ENCODE assay signal across 23 cellular contexts in genomic region chr20:6841128-6841527, GRCh38.
DNase-seq lines count a peak whose midpoint lies in the region; ATAC-seq, FAIRE-seq and TF ChIP-seq lines count a peak whose summit lies in the region.
"Had no signal": no experiment of that assay in that cellular context is flagged by ENCODE, and none has a peak within 500 bp of the region (broad histone marks: within the 10 kb centered on the region; RNA-seq: fewer than 3 reads in every experiment).

No MANE protein-coding gene starts in this region.

- no peaks in the 10 kb centered on the region for H3K4me1 Mint-ChIP-seq in activated CD4-positive, alpha-beta memory T cell treated with anti-CD3 and anti-CD28 coated beads, Interleukin-2, amount 10 ng/mL, durations not matched to agents 7 days and 5 days
- H3K4me1 Mint-ChIP-seq: B cell had no signal

- TF ChIP-seq CTCF in HepG2 (CRISPR knock-in tag; IDR thresholded peaks at IDR 0.05) (no peak), right lobe of liver (IDR thresholded peaks at IDR 0.05) (no peak), H1 (IDR thresholded peaks at IDR 0.05; ENCODE audit: control extremely low read depth in 1 of 3, insufficient read depth in 1 of 3, low read depth in 1 of 3, low read length in 3 of 3) (no peak), left lung (IDR thresholded peaks at IDR 0.05) (no peak)

- no peaks in the 10 kb centered on the region for H3K9me3 ChIP-seq in HepG2 (ENCODE audit: low read length)
- no peaks in the 10 kb centered on the region for H3K9me3 ChIP-seq in right lobe of liver
- no peaks in the 10 kb centered on the region for H3K9me3 ChIP-seq in H1 (ENCODE audit: insufficient read depth in 2 of 2, low read depth in 1 of 2, low read length in 1 of 2)
- H3K9me3 ChIP-seq in left lung, result no peaks in the 10 kb centered on the region
- H3K9me3 ChIP-seq: A549; BLaER1 treated with 17β-estradiol and CSF1 and Interleukin-3, amounts not matched to agents 10 nM and 100 nM; Caco-2 had no signal

- DNase-seq in HepG2 (ENCODE audit: low spot score), result no peak
- no peak for DNase-seq in right lobe of liver
- no peak for DNase-seq in H1 (ENCODE audit: low read depth in 1 of 2, low spot score in 2 of 2)
- DNase-seq in mesendoderm, result no peak
- DNase-seq in left lung, result no peak
- DNase-seq in activated CD4-positive, alpha-beta memory T cell treated with anti-CD3 and anti-CD28 coated beads, Interleukin-2, amount 10 ng/mL, durations not matched to agents 7 days and 5 days, result no peak
- DNase-seq: AML-193; Caco-2; Calu3; CD4-positive, alpha-beta T cell; CD8-positive, alpha-beta T cell; DMS79 treated with DMSO at 0.1 percent for 48 hours; GF-D8 had no signal

- H3K56ac ChIP-seq in H1 (replicated peaks; ENCODE audit: insufficient read length, low read depth, low read length) (no peak overlapping the region), mesendoderm (ENCODE audit: low read length) (peak overlapping the region; percentile 17)

- H3K4me3 Mint-ChIP-seq in activated CD4-positive, alpha-beta memory T cell treated with anti-CD3 and anti-CD28 coated beads, Interleukin-2, amount 10 ng/mL, durations not matched to agents 7 days and 5 days, result no peak overlapping the region
- H3K4me3 Mint-ChIP-seq: B cell; CD4-positive, alpha-beta T cell; CD8-positive, alpha-beta T cell had no signal

- H2BK15ac ChIP-seq in H1 (ENCODE audit: low read length) (no peak overlapping the region), mesendoderm (replicated peaks; ENCODE audit: low read depth) (no peak overlapping the region)

- 0% methylated on average over 2 of the region's 2 CpGs for WGBS in HepG2 (ENCODE audit: low lambda C conversion rate)
- 67% methylated on average over 2 of the region's 2 CpGs for WGBS in right lobe of liver (ENCODE audit: insufficient coverage, low coverage, low lambda C conversion rate, missing lambda C conversion rate)
- WGBS in H1 (ENCODE audit: extremely low coverage in 1 of 2, insufficient coverage in 1 of 2, insufficient read length in 1 of 2, insufficient replicate concordance in 2 of 2, low coverage in 1 of 2, low lambda C conversion rate in 2 of 2, missing lambda C conversion rate in 1 of 2), 2 experiments, result 89% methylated on average over 2 of the region's 2 CpGs; no CpG with 5 or more reads in 1 of the 2 experiments
- no CpG with 5 or more reads among the region's 2 CpGs for WGBS in mesendoderm (ENCODE audit: extremely low coverage, insufficient coverage, low lambda C conversion rate)

- TF ChIP-seq RAD21 in HepG2 (CRISPR knock-in tag; IDR thresholded peaks at IDR 0.05), result no peak
- no peak for TF ChIP-seq RAD21 in H1 (IDR thresholded peaks at IDR 0.05 in 1 of 2, conservative IDR thresholded peaks at IDR 0.05 in 1 of 2; ENCODE audit: low read depth in 2 of 2, low read length in 2 of 2)

- H2BK5ac ChIP-seq in H1 (ENCODE audit: low read depth, low read length) (no peak overlapping the region), mesendoderm (ENCODE audit: low read length) (no peak overlapping the region)

- H3K27ac ChIP-seq in HepG2 (ENCODE audit: extremely low read length, insufficient read depth, low read length) (no peak overlapping the region), right lobe of liver (no peak overlapping the region), H1 (ENCODE audit: low read depth, low read length) (no peak overlapping the region), mesendoderm (ENCODE audit: low read depth, low read length) (no peak overlapping the region), left lung (no peak overlapping the region)
- H3K27ac ChIP-seq: 22Rv1; A549; BLaER1 treated with 17β-estradiol and CSF1 and Interleukin-3, amounts not matched to agents 10 nM and 100 nM; C4-2B had no signal

- POLR2A ChIA-PET in HepG2 (lab: Yijun Ruan, JAX), result no interaction called here
- POLR2A ChIA-PET in H1 (lab: Charles Lee; ENCODE audit: partially characterized antibody), result no interaction called here
- POLR2A ChIA-PET in activated CD4-positive, alpha-beta memory T cell treated with anti-CD3 and anti-CD28 coated beads, Interleukin-2, amount 10 ng/mL, durations not matched to agents 7 days and 5 days (lab: Charles Lee), result no interaction called here

- no peak overlapping the region for H3K14ac ChIP-seq in H1 (ENCODE audit: insufficient read length)

- TF ChIP-seq EP300 in HepG2 (IDR thresholded peaks at IDR 0.05; ENCODE audit: low read depth in 2 of 2, low read length in 2 of 2) (no peak), HepG2 (CRISPR knock-in tag; IDR thresholded peaks at IDR 0.05; ENCODE audit: borderline replicate concordance) (no peak), H1 (IDR thresholded peaks at IDR 0.05; ENCODE audit: borderline replicate concordance in 1 of 2, low read depth in 2 of 2, low read length in 2 of 2) (no peak)

- intact Hi-C loops in HepG2 (cut with micrococcal nuclease; ENCODE audit: unreplicated experiment) (no loop called here), right lobe of liver (cut with DNase I) (no loop called here), left lung (cut with DNase I) (no loop called here)

- H2BK12ac ChIP-seq in H1 (ENCODE audit: low read depth, low read length), result no peak overlapping the region

- H2BK20ac ChIP-seq in H1 (ENCODE audit: low read length), result no peak overlapping the region

- H3K9ac ChIP-seq in HepG2 (ENCODE audit: insufficient read depth, low read depth, low read length), result no peak overlapping the region
- no peak overlapping the region for H3K9ac ChIP-seq in H1 (replicated peaks in 1 of 4; ENCODE audit: extremely low read depth in 1 of 4, low read depth in 3 of 4, low read length in 3 of 4)
- H3K9ac ChIP-seq in mesendoderm (ENCODE audit: low read length), result no peak overlapping the region
- H3K9ac ChIP-seq: BLaER1 treated with 17β-estradiol and CSF1 and Interleukin-3, amounts not matched to agents 10 nM and 100 nM had no signal

- no peak for ATAC-seq in HepG2
- ATAC-seq in right lobe of liver, result no peak
- ATAC-seq in left lung, result no peak
- ATAC-seq in HG02571 (IDR thresholded peaks at IDR 0.05; ENCODE audit: unreplicated experiment), result no peak
- ATAC-seq: A549; CD8-positive, alpha-beta T cell had no signal

- H3K18ac ChIP-seq in H1 (ENCODE audit: extremely low read depth, low read length), result no peak overlapping the region
- H3K18ac ChIP-seq in mesendoderm (ENCODE audit: low read length), result peak overlapping the region; percentile 3

- H2BK120ac ChIP-seq in H1 (replicated peaks; ENCODE audit: low read depth, low read length), result no peak overlapping the region
- H2BK120ac ChIP-seq in mesendoderm (ENCODE audit: low read depth, low read length), result no peak overlapping the region

- H3K9me3 Mint-ChIP-seq in activated CD4-positive, alpha-beta memory T cell treated with anti-CD3 and anti-CD28 coated beads, Interleukin-2, amount 10 ng/mL, durations not matched to agents 7 days and 5 days, result no peaks in the 10 kb centered on the region
- H3K9me3 Mint-ChIP-seq: CD8-positive, alpha-beta T cell had no signal

- H3K23ac ChIP-seq in H1 (ENCODE audit: insufficient read length), result no peak overlapping the region
- no peak overlapping the region for H3K23ac ChIP-seq in mesendoderm (ENCODE audit: low read length)

- H4K8ac ChIP-seq in H1 (ENCODE audit: extremely low read depth, insufficient read depth, low read length) (no peak overlapping the region), mesendoderm (ENCODE audit: low read depth, low read length) (no peak overlapping the region)

- no peaks in the 10 kb centered on the region for H3K4me1 ChIP-seq in HepG2 (ENCODE audit: insufficient read depth, low read length)
- H3K4me1 ChIP-seq in right lobe of liver, result no peaks in the 10 kb centered on the region
- H3K4me1 ChIP-seq in H1 (replicated peaks in 1 of 4; ENCODE audit: control insufficient read depth in 3 of 4, insufficient read depth in 4 of 4, low read length in 3 of 4), result peaks cover 0 to 7% (median 1%) of the 10 kb centered on the region in 4 experiments; a peak in 1 of 7 replicates
- H3K4me1 ChIP-seq in mesendoderm (ENCODE audit: control insufficient read depth, low read depth, low read length), result no peaks in the 10 kb centered on the region
- no peaks in the 10 kb centered on the region for H3K4me1 ChIP-seq in left lung
- H3K4me1 ChIP-seq: A549; BLaER1 treated with 17β-estradiol and CSF1 and Interleukin-3, amounts not matched to agents 10 nM and 100 nM had no signal

- H3K27me3 ChIP-seq in HepG2 (ENCODE audit: control insufficient read depth in 1 of 2, insufficient read depth in 2 of 2, low read length in 2 of 2) (no peaks in the 10 kb centered on the region), right lobe of liver (no peaks in the 10 kb centered on the region), H1 (replicated peaks in 1 of 4; ENCODE audit: control insufficient read depth in 3 of 4, extremely low read depth in 1 of 4, insufficient read depth in 3 of 4, low read length in 3 of 4) (no peaks in the 10 kb centered on the region; a peak in 1 of 7 replicates), mesendoderm (ENCODE audit: insufficient read depth, low read length, poor library complexity) (no peaks in the 10 kb centered on the region), left lung (no peaks in the 10 kb centered on the region)
- H3K27me3 ChIP-seq: BLaER1 treated with 17β-estradiol and CSF1 and Interleukin-3, amounts not matched to agents 10 nM and 100 nM had no signal

- no peak overlapping the region for H2AK5ac ChIP-seq in H1 (ENCODE audit: low read depth, low read length)
- peak overlapping the region; percentile 8 for H2AK5ac ChIP-seq in mesendoderm (ENCODE audit: low read length)

- no peaks in the 10 kb centered on the region for H3K27me3 Mint-ChIP-seq in activated CD4-positive, alpha-beta memory T cell treated with anti-CD3 and anti-CD28 coated beads, Interleukin-2, amount 10 ng/mL, durations not matched to agents 7 days and 5 days
- H3K27me3 Mint-ChIP-seq: B cell; CD4-positive, alpha-beta T cell had no signal

- H4K20me1 ChIP-seq in HepG2 (ENCODE audit: insufficient read depth, low read length) (no peaks in the 10 kb centered on the region), H1 (replicated peaks in 1 of 2; ENCODE audit: control insufficient read depth in 1 of 2, insufficient read depth in 2 of 2, low read length in 2 of 2) (no peaks in the 10 kb centered on the region)
- H4K20me1 ChIP-seq: BLaER1 treated with 17β-estradiol and CSF1 and Interleukin-3, amounts not matched to agents 10 nM and 100 nM had no signal

- in situ Hi-C loops in HepG2 (cut with HindIII; ENCODE audit: extremely low pct_ligation_motif_present, low pct_unique_long_range_greater_than_20kb), result no loop called here

- H3K36me3 ChIP-seq in HepG2 (replicated peaks in 1 of 2; ENCODE audit: control insufficient read depth in 1 of 2, insufficient read depth in 2 of 2, low read length in 2 of 2) (no peaks in the 10 kb centered on the region), right lobe of liver (no peaks in the 10 kb centered on the region), H1 (ENCODE audit: control insufficient read depth in 2 of 4, insufficient read depth in 4 of 4, low read length in 3 of 4) (no peaks in the 10 kb centered on the region), mesendoderm (ENCODE audit: control insufficient read depth, insufficient read depth, low read length) (no peaks in the 10 kb centered on the region), left lung (no peaks in the 10 kb centered on the region)
- H3K36me3 ChIP-seq: BLaER1 treated with 17β-estradiol and CSF1 and Interleukin-3, amounts not matched to agents 10 nM and 100 nM had no signal

- no peak overlapping the region for H4K91ac ChIP-seq in H1 (replicated peaks; ENCODE audit: insufficient read length, low read length)

- H3K4ac ChIP-seq in H1 (replicated peaks; ENCODE audit: insufficient read length, low read depth, low read length), result no peak overlapping the region
- H3K4ac ChIP-seq in mesendoderm (ENCODE audit: low read depth, low read length), result no peak overlapping the region

- no peak overlapping the region for H3K4me2 ChIP-seq in HepG2 (ENCODE audit: low read depth, low read length)
- no peak overlapping the region for H3K4me2 ChIP-seq in H1 (ENCODE audit: insufficient read depth in 1 of 2, low read depth in 2 of 2, low read length in 2 of 2)
- H3K4me2 ChIP-seq in mesendoderm (ENCODE audit: low read length), result no peak overlapping the region
- H3K4me2 ChIP-seq: A549; BLaER1 treated with 17β-estradiol and CSF1 and Interleukin-3, amounts not matched to agents 10 nM and 100 nM had no signal

- no peak overlapping the region for H3K27ac Mint-ChIP-seq in activated CD4-positive, alpha-beta memory T cell treated with anti-CD3 and anti-CD28 coated beads, Interleukin-2, amount 10 ng/mL, durations not matched to agents 7 days and 5 days
- H3K27ac Mint-ChIP-seq: B cell; CD4-positive, alpha-beta T cell; CD8-positive, alpha-beta T cell had no signal

- no peaks in the 10 kb centered on the region; the same call in 1 of the 2 replicates for H3K23me2 ChIP-seq in H1 (ENCODE audit: low read depth, low read length)

- H2AFZ ChIP-seq in HepG2 (ENCODE audit: low read length) (no peak overlapping the region), H1 (ENCODE audit: low read length) (peak overlapping the region; percentile 53; the same call in 1 of the 2 replicates)

- no peaks in the 10 kb centered on the region for H3K36me3 Mint-ChIP-seq in activated CD4-positive, alpha-beta memory T cell treated with anti-CD3 and anti-CD28 coated beads, Interleukin-2, amount 10 ng/mL, durations not matched to agents 7 days and 5 days (ENCODE audit: low read depth)
- H3K36me3 Mint-ChIP-seq: CD8-positive, alpha-beta T cell had no signal

- CTCF ChIA-PET in HepG2 (lab: Yijun Ruan, JAX; ENCODE audit: low intra/inter-chr PET ratio, low total read pairs) (no interaction called here), H1 (lab: Charles Lee; ENCODE audit: partially characterized antibody) (interaction anchor here (0.6 to 2.6 kb wide), 8 partner anchors 9 to 114 kb away, joined by 3 to 16 read pairs (median 3); no protein-coding TSS in a partner anchor)
- CTCF ChIA-PET in activated CD4-positive, alpha-beta memory T cell treated with anti-CD3 and anti-CD28 coated beads, Interleukin-2, amount 10 ng/mL, durations not matched to agents 7 days and 5 days (lab: Charles Lee), result no interaction called here

- H3K4me3 ChIP-seq in HepG2 (replicated peaks in 1 of 3; ENCODE audit: insufficient read depth in 1 of 3, low read depth in 2 of 3, low read length in 3 of 3), result no peak overlapping the region
- H3K4me3 ChIP-seq in right lobe of liver, result no peak overlapping the region
- H3K4me3 ChIP-seq in H1 (ENCODE audit: extremely low read depth in 1 of 4, insufficient read depth in 2 of 4, low read depth in 3 of 4, low read length in 4 of 4), result no peak overlapping the region
- H3K4me3 ChIP-seq in mesendoderm (ENCODE audit: low read length), result no peak overlapping the region
- no peak overlapping the region for H3K4me3 ChIP-seq in left lung
- H3K4me3 ChIP-seq: A549; BLaER1 treated with 17β-estradiol and CSF1 and Interleukin-3, amounts not matched to agents 10 nM and 100 nM had no signal

- TF ChIP-seq POLR2A in HepG2 (IDR thresholded peaks at IDR 0.05; ENCODE audit: insufficient read depth in 1 of 2, low read depth in 2 of 2, low read length in 2 of 2) (no peak), right lobe of liver (IDR thresholded peaks at IDR 0.05) (no peak), H1 (IDR thresholded peaks at IDR 0.05; ENCODE audit: control extremely low read depth in 1 of 2, low read depth in 2 of 2, low read length in 2 of 2) (no peak)

- H4K5ac ChIP-seq in H1 (ENCODE audit: insufficient read length, low read depth, low read length) (no peak overlapping the region), mesendoderm (ENCODE audit: low read length) (no peak overlapping the region)

- FAIRE-seq in HepG2 (lab: Jason Lieb, UNC) (no peak), H1 (lab: Jason Lieb, UNC) (no peak)
- FAIRE-seq: D721Med, G401.6, GM12892, GM18507 had no signal

- H3K79me1 ChIP-seq in H1 (ENCODE audit: low read depth, low read length) (no peaks in the 10 kb centered on the region), mesendoderm (ENCODE audit: low read length) (no peaks in the 10 kb centered on the region)

- no TSS peak for BruUV-seq in HepG2 (replicated peaks; lab: Mats Ljungman, UMichigan)

- H3K79me2 ChIP-seq in HepG2 (ENCODE audit: insufficient read depth, low read length), result no peaks in the 10 kb centered on the region
- H3K79me2 ChIP-seq in H1 (ENCODE audit: control insufficient read depth in 1 of 2, insufficient read depth in 2 of 2, low read length in 2 of 2), result no peaks in the 10 kb centered on the region
- no peaks in the 10 kb centered on the region for H3K79me2 ChIP-seq in mesendoderm (ENCODE audit: control insufficient read depth, insufficient read depth, low read length)
